Comparison of ENCODE assay signal across 1 cellular context in the genomic region with DNA sequence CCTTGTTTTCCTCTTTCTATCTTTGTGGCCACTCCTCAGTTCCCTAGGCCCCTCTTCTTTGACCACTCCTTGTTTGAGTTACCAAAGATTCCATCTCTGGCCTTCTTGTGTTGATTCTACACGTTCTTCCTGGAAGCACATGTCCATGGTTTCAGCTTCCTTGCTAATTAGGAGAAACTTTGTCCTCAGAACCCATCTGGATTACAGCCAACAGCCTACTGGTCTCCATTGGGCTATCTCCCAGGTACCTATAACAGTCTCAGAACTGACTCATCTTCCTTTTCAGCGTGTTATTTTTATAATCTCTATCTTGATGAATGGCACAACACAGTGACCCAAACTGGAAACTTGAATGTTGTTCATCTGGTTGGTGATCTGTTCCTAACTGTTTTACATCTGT.
TF ChIP-seq lines count a peak whose summit lies in the region.

No MANE protein-coding gene starts in this region.

TF ChIP-seq in GM23338, 12 proteins besides CTCF, POLR2A, EP300 and RAD21:
- TF ChIP-seq CREB1 (CRISPR knock-in tag; IDR thresholded peaks at IDR 0.05; ENCODE audit: low read depth) (no peak), NANOG (IDR thresholded peaks at IDR 0.05; ENCODE audit: borderline replicate concordance) (no peak), ZNF114 (CRISPR knock-in tag; IDR thresholded peaks at IDR 0.05) (no peak), ZNF331 (CRISPR knock-in tag; IDR thresholded peaks at IDR 0.05; ENCODE audit: low read depth) (no peak), EZH2phosphoT487 (IDR thresholded peaks at IDR 0.05; ENCODE audit: unreplicated experiment) (no peak), POLR2AphosphoS5 (IDR thresholded peaks at IDR 0.05; ENCODE audit: low read depth) (no peak), STAT1 (IDR thresholded peaks at IDR 0.05; ENCODE audit: unreplicated experiment) (no peak), EZH2 (IDR thresholded peaks at IDR 0.05; ENCODE audit: low read depth, unreplicated experiment) (no peak), JUNB (IDR thresholded peaks at IDR 0.05; ENCODE audit: unreplicated experiment) (no peak)
- TF ChIP-seq, protein P1, sequence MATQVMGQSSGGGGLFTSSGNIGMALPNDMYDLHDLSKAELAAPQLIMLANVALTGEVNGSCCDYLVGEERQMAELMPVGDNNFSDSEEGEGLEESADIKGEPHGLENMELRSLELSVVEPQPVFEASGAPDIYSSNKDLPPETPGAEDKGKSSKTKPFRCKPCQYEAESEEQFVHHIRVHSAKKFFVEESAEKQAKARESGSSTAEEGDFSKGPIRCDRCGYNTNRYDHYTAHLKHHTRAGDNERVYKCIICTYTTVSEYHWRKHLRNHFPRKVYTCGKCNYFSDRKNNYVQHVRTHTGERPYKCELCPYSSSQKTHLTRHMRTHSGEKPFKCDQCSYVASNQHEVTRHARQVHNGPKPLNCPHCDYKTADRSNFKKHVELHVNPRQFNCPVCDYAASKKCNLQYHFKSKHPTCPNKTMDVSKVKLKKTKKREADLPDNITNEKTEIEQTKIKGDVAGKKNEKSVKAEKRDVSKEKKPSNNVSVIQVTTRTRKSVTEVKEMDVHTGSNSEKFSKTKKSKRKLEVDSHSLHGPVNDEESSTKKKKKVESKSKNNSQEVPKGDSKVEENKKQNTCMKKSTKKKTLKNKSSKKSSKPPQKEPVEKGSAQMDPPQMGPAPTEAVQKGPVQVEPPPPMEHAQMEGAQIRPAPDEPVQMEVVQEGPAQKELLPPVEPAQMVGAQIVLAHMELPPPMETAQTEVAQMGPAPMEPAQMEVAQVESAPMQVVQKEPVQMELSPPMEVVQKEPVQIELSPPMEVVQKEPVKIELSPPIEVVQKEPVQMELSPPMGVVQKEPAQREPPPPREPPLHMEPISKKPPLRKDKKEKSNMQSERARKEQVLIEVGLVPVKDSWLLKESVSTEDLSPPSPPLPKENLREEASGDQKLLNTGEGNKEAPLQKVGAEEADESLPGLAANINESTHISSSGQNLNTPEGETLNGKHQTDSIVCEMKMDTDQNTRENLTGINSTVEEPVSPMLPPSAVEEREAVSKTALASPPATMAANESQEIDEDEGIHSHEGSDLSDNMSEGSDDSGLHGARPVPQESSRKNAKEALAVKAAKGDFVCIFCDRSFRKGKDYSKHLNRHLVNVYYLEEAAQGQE (IDR thresholded peaks at IDR 0.05; ENCODE audit: unreplicated experiment): no peak
- TF ChIP-seq, protein P2, sequence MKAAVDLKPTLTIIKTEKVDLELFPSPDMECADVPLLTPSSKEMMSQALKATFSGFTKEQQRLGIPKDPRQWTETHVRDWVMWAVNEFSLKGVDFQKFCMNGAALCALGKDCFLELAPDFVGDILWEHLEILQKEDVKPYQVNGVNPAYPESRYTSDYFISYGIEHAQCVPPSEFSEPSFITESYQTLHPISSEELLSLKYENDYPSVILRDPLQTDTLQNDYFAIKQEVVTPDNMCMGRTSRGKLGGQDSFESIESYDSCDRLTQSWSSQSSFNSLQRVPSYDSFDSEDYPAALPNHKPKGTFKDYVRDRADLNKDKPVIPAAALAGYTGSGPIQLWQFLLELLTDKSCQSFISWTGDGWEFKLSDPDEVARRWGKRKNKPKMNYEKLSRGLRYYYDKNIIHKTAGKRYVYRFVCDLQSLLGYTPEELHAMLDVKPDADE (IDR thresholded peaks at IDR 0.05): no peak
- TF ChIP-seq, protein P3, sequence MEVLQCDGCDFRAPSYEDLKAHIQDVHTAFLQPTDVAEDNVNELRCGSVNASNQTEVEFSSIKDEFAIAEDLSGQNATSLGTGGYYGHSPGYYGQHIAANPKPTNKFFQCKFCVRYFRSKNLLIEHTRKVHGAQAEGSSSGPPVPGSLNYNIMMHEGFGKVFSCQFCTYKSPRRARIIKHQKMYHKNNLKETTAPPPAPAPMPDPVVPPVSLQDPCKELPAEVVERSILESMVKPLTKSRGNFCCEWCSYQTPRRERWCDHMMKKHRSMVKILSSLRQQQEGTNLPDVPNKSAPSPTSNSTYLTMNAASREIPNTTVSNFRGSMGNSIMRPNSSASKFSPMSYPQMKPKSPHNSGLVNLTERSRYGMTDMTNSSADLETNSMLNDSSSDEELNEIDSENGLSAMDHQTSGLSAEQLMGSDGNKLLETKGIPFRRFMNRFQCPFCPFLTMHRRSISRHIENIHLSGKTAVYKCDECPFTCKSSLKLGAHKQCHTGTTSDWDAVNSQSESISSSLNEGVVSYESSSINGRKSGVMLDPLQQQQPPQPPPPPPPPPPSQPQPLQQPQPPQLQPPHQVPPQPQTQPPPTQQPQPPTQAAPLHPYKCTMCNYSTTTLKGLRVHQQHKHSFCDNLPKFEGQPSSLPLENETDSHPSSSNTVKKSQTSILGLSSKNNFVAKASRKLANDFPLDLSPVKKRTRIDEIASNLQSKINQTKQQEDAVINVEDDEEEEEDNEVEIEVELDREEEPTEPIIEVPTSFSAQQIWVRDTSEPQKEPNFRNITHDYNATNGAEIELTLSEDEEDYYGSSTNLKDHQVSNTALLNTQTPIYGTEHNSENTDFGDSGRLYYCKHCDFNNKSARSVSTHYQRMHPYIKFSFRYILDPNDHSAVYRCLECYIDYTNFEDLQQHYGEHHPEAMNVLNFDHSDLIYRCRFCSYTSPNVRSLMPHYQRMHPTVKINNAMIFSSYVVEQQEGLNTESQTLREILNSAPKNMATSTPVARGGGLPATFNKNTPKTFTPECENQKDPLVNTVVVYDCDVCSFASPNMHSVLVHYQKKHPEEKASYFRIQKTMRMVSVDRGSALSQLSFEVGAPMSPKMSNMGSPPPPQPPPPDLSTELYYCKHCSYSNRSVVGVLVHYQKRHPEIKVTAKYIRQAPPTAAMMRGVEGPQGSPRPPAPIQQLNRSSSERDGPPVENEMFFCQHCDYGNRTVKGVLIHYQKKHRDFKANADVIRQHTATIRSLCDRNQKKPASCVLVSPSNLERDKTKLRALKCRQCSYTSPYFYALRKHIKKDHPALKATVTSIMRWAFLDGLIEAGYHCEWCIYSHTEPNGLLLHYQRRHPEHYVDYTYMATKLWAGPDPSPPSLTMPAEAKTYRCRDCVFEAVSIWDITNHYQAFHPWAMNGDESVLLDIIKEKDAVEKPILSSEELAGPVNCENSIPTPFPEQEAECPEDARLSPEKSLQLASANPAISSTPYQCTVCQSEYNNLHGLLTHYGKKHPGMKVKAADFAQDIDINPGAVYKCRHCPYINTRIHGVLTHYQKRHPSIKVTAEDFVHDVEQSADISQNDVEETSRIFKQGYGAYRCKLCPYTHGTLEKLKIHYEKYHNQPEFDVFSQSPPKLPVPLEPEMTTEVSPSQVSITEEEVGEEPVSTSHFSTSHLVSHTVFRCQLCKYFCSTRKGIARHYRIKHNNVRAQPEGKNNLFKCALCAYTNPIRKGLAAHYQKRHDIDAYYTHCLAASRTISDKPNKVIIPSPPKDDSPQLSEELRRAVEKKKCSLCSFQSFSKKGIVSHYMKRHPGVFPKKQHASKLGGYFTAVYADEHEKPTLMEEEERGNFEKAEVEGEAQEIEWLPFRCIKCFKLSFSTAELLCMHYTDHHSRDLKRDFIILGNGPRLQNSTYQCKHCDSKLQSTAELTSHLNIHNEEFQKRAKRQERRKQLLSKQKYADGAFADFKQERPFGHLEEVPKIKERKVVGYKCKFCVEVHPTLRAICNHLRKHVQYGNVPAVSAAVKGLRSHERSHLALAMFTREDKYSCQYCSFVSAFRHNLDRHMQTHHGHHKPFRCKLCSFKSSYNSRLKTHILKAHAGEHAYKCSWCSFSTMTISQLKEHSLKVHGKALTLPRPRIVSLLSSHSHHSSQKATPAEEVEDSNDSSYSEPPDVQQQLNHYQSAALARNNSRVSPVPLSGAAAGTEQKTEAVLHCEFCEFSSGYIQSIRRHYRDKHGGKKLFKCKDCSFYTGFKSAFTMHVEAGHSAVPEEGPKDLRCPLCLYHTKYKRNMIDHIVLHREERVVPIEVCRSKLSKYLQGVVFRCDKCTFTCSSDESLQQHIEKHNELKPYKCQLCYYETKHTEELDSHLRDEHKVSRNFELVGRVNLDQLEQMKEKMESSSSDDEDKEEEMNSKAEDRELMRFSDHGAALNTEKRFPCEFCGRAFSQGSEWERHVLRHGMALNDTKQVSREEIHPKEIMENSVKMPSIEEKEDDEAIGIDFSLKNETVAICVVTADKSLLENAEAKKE (CRISPR knock-in tag; IDR thresholded peaks at IDR 0.05): no peak
